Comparison of ENCODE assay signal across 8 cellular contexts in genomic region chr22:45235101-45235777, GRCh38. TPM values are rescaled to one million over a fixed set of nuclear protein-coding genes. Genes with fewer than 3 reads are reported as not detected.
DNase-seq lines count a peak whose midpoint lies in the region; ATAC-seq, FAIRE-seq and TF ChIP-seq lines count a peak whose summit lies in the region.

No MANE protein-coding gene starts in this region.

- POLR2A ChIA-PET in GM12878 (lab: Charles Lee), result interaction anchor here (1.2 to 2.8 kb wide), 6 partner anchors 11 to 70 kb away, joined by 3 to 16 read pairs (median 8); no protein-coding TSS in a partner anchor

- no peak for TF ChIP-seq CTCF in GM12878 (IDR thresholded peaks at IDR 0.05 in 2 of 3, conservative IDR thresholded peaks at IDR 0.05 in 1 of 3; ENCODE audit: control insufficient read depth in 2 of 3, extremely low read depth in 1 of 3, insufficient read depth in 1 of 3, low read depth in 3 of 3, low read length in 3 of 3)
- TF ChIP-seq CTCF in transverse colon (IDR thresholded peaks at IDR 0.05), result no peak
- no peak for TF ChIP-seq CTCF in tibial artery (IDR thresholded peaks at IDR 0.05)

- peak overlapping the region; percentile 6; the same call in 1 of the 2 replicates for H2AFZ ChIP-seq in GM12878 (ENCODE audit: control insufficient read depth, low read depth, low read length)

- peaks cover 85% of the 10 kb centered on the region for H3K79me2 ChIP-seq in GM12878 (ENCODE audit: control insufficient read depth, insufficient read depth, low read length)

- H3K4me2 ChIP-seq in GM12878 (ENCODE audit: control insufficient read depth, insufficient read depth), result peak overlapping the region; percentile 88

- no peaks in the 10 kb centered on the region for H4K20me1 ChIP-seq in GM12878 (ENCODE audit: control insufficient read depth, insufficient read depth)

- CTCF ChIA-PET in GM12878 (lab: Yijun Ruan, JAX), result interaction anchor here (0.6 to 2.4 kb wide), 10 partner anchors 10 to 412 kb away, joined by 3 to 13 read pairs (median 4); no protein-coding TSS in a partner anchor

- WGBS in GM12878 (ENCODE audit: insufficient coverage, insufficient replicate concordance, low lambda C conversion rate, missing lambda C conversion rate), result under 1% methylated on average over 23 of the region's 23 CpGs
- WGBS in transverse colon (ENCODE audit: low coverage in 1 of 2), 2 donors, result 62 to 73% methylated on average over 5 to 23 of the region's 23 CpGs

- RAD21 ChIA-PET in GM12878 (lab: Charles Lee; ENCODE audit: unreplicated experiment), result interaction anchor here (0.5 to 3.8 kb wide), 8 partner anchors 9 to 1182 kb away, joined by 3 to 28 read pairs (median 4); partner anchors contain the start of gene NUP50

- H3K9ac ChIP-seq in GM12878 (ENCODE audit: control insufficient read depth, insufficient read depth, low read length), result peak overlapping the region; percentile 80

- SMC1A ChIA-PET in GM12878 (lab: Charles Lee; ENCODE audit: uncharacterized antibody, unreplicated experiment), result interaction anchor here (0.5 to 5.2 kb wide), 8 partner anchors 12 to 551 kb away, joined by 3 to 32 read pairs (median 4); partner anchors contain the start of gene NUP50

- H3K9me3 ChIP-seq in GM12878 (replicated peaks; ENCODE audit: control insufficient read depth, insufficient read depth, low read length) (no peaks in the 10 kb centered on the region), transverse colon (no peaks in the 10 kb centered on the region), tibial artery (no peaks in the 10 kb centered on the region)

- FAIRE-seq in GM12878 (lab: Jason Lieb, UNC), result peak; percentile 92

- H3K27ac ChIP-seq in GM12878 (ENCODE audit: control insufficient read depth, insufficient read depth), result peak overlapping the region; percentile 93
- H3K27ac ChIP-seq in transverse colon, result peak overlapping the region; percentile 24 to 77 (median 50)
- H3K27ac ChIP-seq in tibial artery, result no peak overlapping the region

- H3K4me3 ChIP-seq in GM12878 (peak overlapping the region; percentile 67), transverse colon (no peak overlapping the region), tibial artery (no peak overlapping the region)

- intact Hi-C loops in GM12878 (cut with micrococcal nuclease; ENCODE audit: unreplicated experiment), result loop anchor here (5.0 kb wide), 1 partner anchor 68 kb away; no protein-coding TSS in a partner anchor
- intact Hi-C loops in transverse colon (cut with DNase I; ENCODE audit: low total_unique reads), result no loop called here
- intact Hi-C loops in tibial artery (cut with DNase I; ENCODE audit: low total_unique reads), result no loop called here

- 0 out of 2 replicates have a peak, but pooled peaks have one; percentile 8 for TF ChIP-seq RAD21 in GM12878 (IDR thresholded peaks at IDR 0.05; ENCODE audit: insufficient read depth, low read depth, low read length)

- H3K4me1 ChIP-seq in GM12878 (ENCODE audit: control insufficient read depth, insufficient read depth, low read length) (peaks cover 62% of the 10 kb centered on the region), transverse colon (peaks cover 6 to 15% (median 12%) of the 10 kb centered on the region in 4 donors), tibial artery (peaks cover 0 to 15% (median 12%) of the 10 kb centered on the region in 4 donors)

- no peaks in the 10 kb centered on the region for H3K27me3 ChIP-seq in GM12878 (replicated peaks in 1 of 2; ENCODE audit: control insufficient read depth in 2 of 2, insufficient read depth in 2 of 2, low read length in 1 of 2)
- H3K27me3 ChIP-seq in transverse colon, result no peaks in the 10 kb centered on the region
- H3K27me3 ChIP-seq in tibial artery, result no peaks in the 10 kb centered on the region

- peak; percentile 89 for DNase-seq in GDM1 (lab: John Stamatoyannopoulos, UW)
- peak; percentile 81 for DNase-seq in GM12878 (ENCODE audit: low read depth, low spot score)
- DNase-seq in transverse colon, result peak; percentile 74
- no peak for DNase-seq in stimulated activated CD8-positive, alpha-beta memory T cell treated with anti-CD3 and anti-CD28 coated beads, Interleukin-4, amount 100 ng/mL, for 48 hours
- no peak for DNase-seq in tibial artery
- no peak for DNase-seq in stimulated activated naive CD4-positive, alpha-beta T cell treated with Interleukin-2 at 50 U/mL for 16 hours (lab: John Stamatoyannopoulos, UW)

- BruUV-seq in GM12878 (replicated peaks; lab: Mats Ljungman, UMichigan), result no TSS peak

- in situ Hi-C loops in GM12878 (cut with MboI) (no loop called here), transverse colon (cut with MboI; ENCODE audit: low pct_ligation_motif_present in 1 of 4, low pct_unique_long_range_greater_than_20kb in 1 of 4, low sequenced_read_pairs in 3 of 4) (no loop called here)

- H3K36me3 ChIP-seq in GM12878 (ENCODE audit: control insufficient read depth in 2 of 2, insufficient read depth in 2 of 2, low read length in 1 of 2), result peaks cover 2 to 11% of the 10 kb centered on the region in 2 experiments; a peak in 2 of 4 replicates
- no peaks in the 10 kb centered on the region for H3K36me3 ChIP-seq in transverse colon
- H3K36me3 ChIP-seq in tibial artery, result peaks cover 0 to 9% (median 0%) of the 10 kb centered on the region in 3 donors

- TF ChIP-seq EP300 in GM12878 (IDR thresholded peaks at IDR 0.05; ENCODE audit: borderline replicate concordance in 1 of 2, control insufficient read depth in 1 of 2, low read depth in 2 of 2, low read length in 2 of 2) (peak; percentile 5 to 61; a peak in 2 of 4 replicates), transverse colon (IDR thresholded peaks at IDR 0.05; ENCODE audit: low read depth) (no peak)

- TF ChIP-seq POLR2A in GM12878 (IDR thresholded peaks at IDR 0.05; ENCODE audit: low read depth, low read length) (peak; percentile 84), transverse colon (IDR thresholded peaks at IDR 0.05) (no peak)

- ATAC-seq in GM19372 (IDR thresholded peaks at IDR 0.05; ENCODE audit: low read depth, unreplicated experiment) (peak; percentile 63), HG03442 (IDR thresholded peaks at IDR 0.05; ENCODE audit: unreplicated experiment) (peak; percentile 72), GM12878 (peak; percentile 92)

TF ChIP-seq in GM12878, 131 proteins besides CTCF, POLR2A, EP300 and RAD21 (continues in another document):
- TF ChIP-seq BRCA1 (IDR thresholded peaks at IDR 0.05; ENCODE audit: low read depth, low read length), result no peak
- TF ChIP-seq GATAD2B (conservative IDR thresholded peaks at IDR 0.05; ENCODE audit: low read depth), result peak; percentile 80
- peak; percentile 81 to 85 for TF ChIP-seq BHLHE40 (IDR thresholded peaks at IDR 0.05; ENCODE audit: borderline replicate concordance in 1 of 2, low read depth in 2 of 2, low read length in 1 of 2)
- TF ChIP-seq ATF7 (IDR thresholded peaks at IDR 0.05; ENCODE audit: low read depth), result peak; percentile 32; the same call in 1 of the 2 replicates
- no peak for TF ChIP-seq SRF (IDR thresholded peaks at IDR 0.05; ENCODE audit: low read depth in 2 of 2, low read length in 2 of 2)
- peak; percentile 76; the same call in 1 of the 2 replicates for TF ChIP-seq NBN (IDR thresholded peaks at IDR 0.05)
- TF ChIP-seq ASH2L (IDR thresholded peaks at IDR 0.05; ENCODE audit: borderline replicate concordance, low read depth), result no peak
- TF ChIP-seq CREB1 (IDR thresholded peaks at IDR 0.05; ENCODE audit: low read depth), result peak; percentile 52
- no peak for TF ChIP-seq CHD1 (IDR thresholded peaks at IDR 0.05; ENCODE audit: low read depth, low read length)
- no peak for TF ChIP-seq HDAC2 (IDR thresholded peaks at IDR 0.05)
- TF ChIP-seq MEF2B (IDR thresholded peaks at IDR 0.05; ENCODE audit: partially characterized antibody, poor library complexity, severe bottlenecking), result peak; percentile 89
- TF ChIP-seq SP1 (IDR thresholded peaks at IDR 0.05; ENCODE audit: low read depth, low read length), result peak; percentile 88
- no peak for TF ChIP-seq ZNF24 (IDR thresholded peaks at IDR 0.05)
- TF ChIP-seq NR2F1 (conservative IDR thresholded peaks at IDR 0.05), result peak; percentile 56

RNA-seq across cellular contexts. Expression of gene KIAA0930, which starts 5.5 kb away (rescaled TPM):
- total RNA-seq in GM12878 (2013; cell fraction: nucleolus; rRNA removed), result 25.3 and 27.5 TPM in 2 replicates
- total RNA-seq in GM12878 (2014; rRNA removed) (99.8 and 102 TPM in 2 replicates), GM12878 (2014; rRNA removed; fragmentation: Illumina TruSeq; extraction: Trizol) (39.2 and 45.2 TPM in 2 replicates), GM12878 (2021) (125 and 127 TPM in 2 replicates), transverse colon (10 to 100 TPM; 18.0 to 51.2 (median 25.1) TPM)
- 23.2 TPM for polyA plus RNA-seq in GM12878 (2011; ENCODE audit: low read depth)
- polyA plus RNA-seq in GM12878 (2011; rRNA removed) (38.7 and 58.2 TPM in 2 replicates), GM12878 (2014; fragmentation: Illumina TruSeq; extraction: Trizol) (13.4 and 47.4 TPM in 2 replicates), GM12878 (2014; fragmentation: Nextera tagmentation; extraction: Ambion mirVana) (1 to 10 TPM; 3.6 to 9.2 TPM), GM12878 (2014; rRNA removed) (114 and 120 TPM in 2 replicates), GM12878 (2016; fragmentation: Nextera tagmentation; extraction: Ambion mirVana) (10 to 100 TPM; 14.2 to 16.3 TPM)
- polyA plus RNA-seq in GM12878 (2011; cell fraction: cytosol; rRNA removed), result 79.0 and 81.0 TPM in 2 replicates
- 65.6 and 80.7 TPM in 2 replicates for polyA plus RNA-seq in GM12878 (2011; cell fraction: nucleus; rRNA removed)
- 57.8 and 60.4 TPM in 2 replicates for polyA plus RNA-seq in GM12878 (2012)
- polyA minus RNA-seq in GM12878 (2011; rRNA and poly(A)+ RNA removed), result 26.4 and 47.9 TPM in 2 replicates
- 20.2 and 21.9 TPM in 2 replicates for polyA minus RNA-seq in GM12878 (2011; cell fraction: cytosol; rRNA and poly(A)+ RNA removed)
- polyA minus RNA-seq in GM12878 (2011; cell fraction: nucleus; rRNA and poly(A)+ RNA removed), result 10.3 and 17.9 TPM in 2 replicates

RNA-seq across cellular contexts. Expression of gene UPK3A, which starts 49.5 kb away (rescaled TPM):
- not detected in 2 replicates for total RNA-seq in GM12878 (2013; cell fraction: nucleolus; rRNA removed)
- total RNA-seq in GM12878 (2014; rRNA removed), result not detected in 2 replicates
- not detected in 2 replicates for total RNA-seq in GM12878 (2014; rRNA removed; fragmentation: Illumina TruSeq; extraction: Trizol)
- not detected in 2 replicates for total RNA-seq in GM12878 (2021)
- polyA plus RNA-seq in GM12878 (2011; ENCODE audit: low read depth), result not detected
- polyA plus RNA-seq in GM12878 (2011; rRNA removed), result not detected in 2 replicates
- polyA plus RNA-seq in GM12878 (2011; cell fraction: cytosol; rRNA removed), result not detected in 2 replicates
- polyA plus RNA-seq in GM12878 (2011; cell fraction: nucleus; rRNA removed), result not detected in 2 replicates
- polyA plus RNA-seq in GM12878 (2012), result 0.18 TPM in 1 of 2 replicates, not detected in the other
- not detected in 2 replicates for polyA plus RNA-seq in GM12878 (2014; fragmentation: Illumina TruSeq; extraction: Trizol)
- polyA plus RNA-seq in GM12878 (2014; fragmentation: Nextera tagmentation; extraction: Ambion mirVana), result not detected
- polyA plus RNA-seq in GM12878 (2014; rRNA removed), result not detected in 2 replicates
- polyA plus RNA-seq in GM12878 (2016; fragmentation: Nextera tagmentation; extraction: Ambion mirVana), result not detected
- not detected in 2 replicates for polyA minus RNA-seq in GM12878 (2011; rRNA and poly(A)+ RNA removed)
- not detected in 2 replicates for polyA minus RNA-seq in GM12878 (2011; cell fraction: cytosol; rRNA and poly(A)+ RNA removed)
- polyA minus RNA-seq in GM12878 (2011; cell fraction: nucleus; rRNA and poly(A)+ RNA removed), result not detected in 2 replicates
- under 1 TPM in 1 of 4 donors, not detected in 3; 0.79 TPM for total RNA-seq in transverse colon

Comparison
In these comparisons a context has a peak if more than half of its experiments do, and no peak if none do; other contexts are left out.
1. DNase-seq: peak in GDM1 (single experiment), GM12878 (single experiment) and transverse colon (single experiment); none in stimulated activated CD8-positive, alpha-beta memory T cell treated with anti-CD3 and anti-CD28 coated beads, Interleukin-4, amount 100 ng/mL, for 48 hours (single experiment), tibial artery (0 of 2) and stimulated activated naive CD4-positive, alpha-beta T cell treated with Interleukin-2 at 50 U/mL for 16 hours (single experiment).
2. H3K27ac ChIP-seq: peak in GM12878 (single experiment) and transverse colon (4 of 4); none in tibial artery (0 of 2).
3. Peak in every context shown above with its lines, with median percentiles within 50 percentile points of each other: ATAC-seq.